Comparison of ENCODE assay signal across 8 cellular contexts in genomic region chr3:105365536-105366301, GRCh38. TPM values are rescaled to one million over a fixed set of nuclear protein-coding genes. Genes with fewer than 3 reads are reported as not detected.
A peak's percentile ranks its signal among the peaks of the same experiment; 100 is the strongest.
DNase-seq lines count a peak whose midpoint lies in the region; ATAC-seq and TF ChIP-seq lines count a peak whose summit lies in the region.

No MANE protein-coding gene starts in this region.

- H3K79me2 ChIP-seq in Loucy (ENCODE audit: insufficient read depth, low read length), result no peaks in the 10 kb centered on the region

- peaks cover 14% of the 10 kb centered on the region for H3K4me1 ChIP-seq in Loucy (ENCODE audit: insufficient read depth, low read length, poor library complexity, severe bottlenecking)

- peak overlapping the region; percentile 71 for H3K4me3 ChIP-seq in Loucy (ENCODE audit: low read length, poor library complexity, severe bottlenecking)

- H4K20me1 ChIP-seq in Loucy (ENCODE audit: insufficient read depth, low read length, poor library complexity, severe bottlenecking), result no peaks in the 10 kb centered on the region

- H2AFZ ChIP-seq in Loucy (ENCODE audit: low read length), result peak overlapping the region; percentile 93

- DNase-seq in D341Med (ENCODE audit: low spot score), result peak; percentile 60
- no peak for DNase-seq in activated naive CD8-positive, alpha-beta T cell treated with anti-CD3 and anti-CD28 coated beads, Interleukin-2, amount 10 ng/mL, durations not matched to agents 7 days and 5 days
- peak; percentile 38 for DNase-seq in hepatic stellate cell (ENCODE audit: low spot score)
- DNase-seq in renal cortical epithelial cell (ENCODE audit: low read depth), result peak; percentile 64
- DNase-seq in HPDE6-E6E7 (ENCODE audit: extremely low spot score), result no peak

- H3K36me3 Mint-ChIP-seq in activated naive CD8-positive, alpha-beta T cell treated with anti-CD3 and anti-CD28 coated beads, Interleukin-2, amount 10 ng/mL, durations not matched to agents 7 days and 5 days, result no peaks in the 10 kb centered on the region

- peaks cover 24% of the 10 kb centered on the region for H3K4me1 Mint-ChIP-seq in activated naive CD8-positive, alpha-beta T cell treated with anti-CD3 and anti-CD28 coated beads, Interleukin-2, amount 10 ng/mL, durations not matched to agents 7 days and 5 days

- H3K9me3 ChIP-seq in Loucy (ENCODE audit: insufficient read depth, low read depth, low read length), result no peaks in the 10 kb centered on the region

- H3K9ac ChIP-seq in Loucy (ENCODE audit: low read depth, low read length, poor library complexity, severe bottlenecking), result no peak overlapping the region

- no peak overlapping the region for H3K27ac Mint-ChIP-seq in activated naive CD8-positive, alpha-beta T cell treated with anti-CD3 and anti-CD28 coated beads, Interleukin-2, amount 10 ng/mL, durations not matched to agents 7 days and 5 days

- no peaks in the 10 kb centered on the region for H3K36me3 ChIP-seq in Loucy (ENCODE audit: insufficient read depth, low read length)

- H3K27me3 ChIP-seq in Loucy (ENCODE audit: insufficient read depth, low read length, poor library complexity, severe bottlenecking), result no peaks in the 10 kb centered on the region

- H3F3A ChIP-seq in Loucy (ENCODE audit: low read depth), result no peaks in the 10 kb centered on the region

- no peaks in the 10 kb centered on the region for H3K9me2 ChIP-seq in Loucy (replicated peaks; ENCODE audit: low read depth, low read length)

- H3K9me3 Mint-ChIP-seq in activated naive CD8-positive, alpha-beta T cell treated with anti-CD3 and anti-CD28 coated beads, Interleukin-2, amount 10 ng/mL, durations not matched to agents 7 days and 5 days, result no peaks in the 10 kb centered on the region

- H3K4me2 ChIP-seq in Loucy (ENCODE audit: low read depth, low read length, poor library complexity, severe bottlenecking), result peak overlapping the region; percentile 64

- no peak for ATAC-seq in activated naive CD8-positive, alpha-beta T cell treated with anti-CD3 and anti-CD28 coated beads, Interleukin-2, amount 10 ng/mL, durations not matched to agents 7 days and 5 days (ENCODE audit: low read depth)
- no peak for ATAC-seq in HG02759 (IDR thresholded peaks at IDR 0.05; ENCODE audit: unreplicated experiment)
- no peak for ATAC-seq in HG02678 (IDR thresholded peaks at IDR 0.05; ENCODE audit: unreplicated experiment)

- H3K4me3 Mint-ChIP-seq in activated naive CD8-positive, alpha-beta T cell treated with anti-CD3 and anti-CD28 coated beads, Interleukin-2, amount 10 ng/mL, durations not matched to agents 7 days and 5 days, result peak overlapping the region; percentile 88

- TF ChIP-seq CTCF in Loucy (conservative IDR thresholded peaks at IDR 0.05; ENCODE audit: low read length), result no peak

- peaks cover 23% of the 10 kb centered on the region for H3K27me3 Mint-ChIP-seq in activated naive CD8-positive, alpha-beta T cell treated with anti-CD3 and anti-CD28 coated beads, Interleukin-2, amount 10 ng/mL, durations not matched to agents 7 days and 5 days

- POLR2A ChIA-PET in activated naive CD8-positive, alpha-beta T cell treated with anti-CD3 and anti-CD28 coated beads, Interleukin-2, amount 10 ng/mL, durations not matched to agents 7 days and 5 days (lab: Charles Lee), result no interaction called here

RNA-seq across cellular contexts. Expression of gene ALCAM, which starts 1.0 kb away (rescaled TPM):
- total RNA-seq in activated naive CD8-positive, alpha-beta T cell treated with anti-CD3 and anti-CD28 coated beads, Interleukin-2, amount 10 ng/mL, durations not matched to agents 7 days and 5 days, result 1 to 10 TPM; 8.1 to 8.2 TPM
- 379 and 447 TPM in 2 replicates for total RNA-seq in renal cortical epithelial cell

Comparison
In these comparisons a context has a peak if more than half of its experiments do, and no peak if none do; other contexts are left out.
1. DNase-seq: peak in D341Med (single experiment), hepatic stellate cell (single experiment) and renal cortical epithelial cell (single experiment); none in activated naive CD8-positive, alpha-beta T cell treated with anti-CD3 and anti-CD28 coated beads, Interleukin-2, amount 10 ng/mL, durations not matched to agents 7 days and 5 days (single experiment) and HPDE6-E6E7 (single experiment).
2. RNA of gene ALCAM, which starts 1.0 kb away (total RNA-seq): 379 to 447 TPM in renal cortical epithelial cell; 8.1 to 8.2 TPM in activated naive CD8-positive, alpha-beta T cell treated with anti-CD3 and anti-CD28 coated beads, Interleukin-2, amount 10 ng/mL, durations not matched to agents 7 days and 5 days; every median in the first group is over 10 times any median in the second.